Comparison of ENCODE assay signal across 1 cellular context in the genomic region with DNA sequence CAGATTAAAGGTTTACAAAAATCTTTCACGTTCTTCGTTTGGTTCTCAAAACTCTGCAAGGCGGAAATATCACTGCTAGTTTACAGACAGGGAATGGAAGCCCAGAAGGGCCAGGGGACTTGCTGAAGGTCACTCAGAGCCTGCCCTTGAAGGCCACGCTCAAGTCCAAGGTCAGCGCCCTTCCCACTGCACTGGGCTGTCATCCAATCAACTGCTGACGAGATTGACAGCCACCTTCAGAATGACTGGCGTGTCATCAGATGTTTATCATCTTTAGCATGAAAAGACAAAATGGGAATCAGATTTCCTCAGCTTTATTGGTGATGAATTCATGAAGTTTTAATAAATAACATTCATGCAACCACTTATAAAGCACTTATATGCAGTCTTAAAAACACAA.
TF ChIP-seq lines count a peak whose summit lies in the region.

No MANE protein-coding gene starts in this region.

TF ChIP-seq in WTC11, 78 proteins besides CTCF, POLR2A, EP300 and RAD21 (continued from another document):
- TF ChIP-seq, protein P1, sequence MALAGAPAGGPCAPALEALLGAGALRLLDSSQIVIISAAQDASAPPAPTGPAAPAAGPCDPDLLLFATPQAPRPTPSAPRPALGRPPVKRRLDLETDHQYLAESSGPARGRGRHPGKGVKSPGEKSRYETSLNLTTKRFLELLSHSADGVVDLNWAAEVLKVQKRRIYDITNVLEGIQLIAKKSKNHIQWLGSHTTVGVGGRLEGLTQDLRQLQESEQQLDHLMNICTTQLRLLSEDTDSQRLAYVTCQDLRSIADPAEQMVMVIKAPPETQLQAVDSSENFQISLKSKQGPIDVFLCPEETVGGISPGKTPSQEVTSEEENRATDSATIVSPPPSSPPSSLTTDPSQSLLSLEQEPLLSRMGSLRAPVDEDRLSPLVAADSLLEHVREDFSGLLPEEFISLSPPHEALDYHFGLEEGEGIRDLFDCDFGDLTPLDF (CRISPR knock-in tag; IDR thresholded peaks at IDR 0.05), result no peak
- no peak for TF ChIP-seq IRF2 (CRISPR knock-in tag; IDR thresholded peaks at IDR 0.05; ENCODE audit: borderline replicate concordance, low read depth)
- TF ChIP-seq, protein P2, sequence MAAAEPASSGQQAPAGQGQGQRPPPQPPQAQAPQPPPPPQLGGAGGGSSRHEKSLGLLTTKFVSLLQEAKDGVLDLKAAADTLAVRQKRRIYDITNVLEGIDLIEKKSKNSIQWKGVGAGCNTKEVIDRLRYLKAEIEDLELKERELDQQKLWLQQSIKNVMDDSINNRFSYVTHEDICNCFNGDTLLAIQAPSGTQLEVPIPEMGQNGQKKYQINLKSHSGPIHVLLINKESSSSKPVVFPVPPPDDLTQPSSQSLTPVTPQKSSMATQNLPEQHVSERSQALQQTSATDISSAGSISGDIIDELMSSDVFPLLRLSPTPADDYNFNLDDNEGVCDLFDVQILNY (CRISPR knock-in tag; IDR thresholded peaks at IDR 0.05), result no peak
- no peak for TF ChIP-seq FOXP1 (CRISPR knock-in tag; IDR thresholded peaks at IDR 0.05; ENCODE audit: borderline replicate concordance)
- TF ChIP-seq MYBL2 (CRISPR knock-in tag; IDR thresholded peaks at IDR 0.05), result no peak
- TF ChIP-seq ZNF416 (CRISPR knock-in tag; IDR thresholded peaks at IDR 0.05), result no peak
- TF ChIP-seq NFE2L1 (CRISPR knock-in tag; IDR thresholded peaks at IDR 0.05), result no peak
- TF ChIP-seq ELF4 (CRISPR knock-in tag; IDR thresholded peaks at IDR 0.05; ENCODE audit: low read depth), result no peak
